10 cellular contexts compared by ENCODE assay signal in the genomic region with DNA sequence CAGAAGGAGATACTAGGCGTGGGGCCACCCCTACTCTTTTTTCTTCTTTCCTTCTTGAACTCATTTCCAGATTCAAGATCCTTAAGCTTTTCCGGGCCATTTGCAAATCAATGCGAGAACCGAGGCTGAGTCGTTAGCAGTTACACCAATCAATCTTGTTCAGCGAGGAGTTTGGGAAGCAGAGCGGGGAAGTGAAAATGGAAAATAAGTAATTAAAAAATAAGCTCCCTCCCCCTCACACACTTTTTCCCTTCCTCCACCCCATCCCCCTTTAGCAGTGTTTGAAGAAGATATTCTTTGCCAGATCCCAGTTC. TPM values are rescaled to one million over a fixed set of nuclear protein-coding genes. Genes with fewer than 3 reads are reported as not detected.
DNase-seq lines count a peak whose midpoint lies in the region; ATAC-seq and TF ChIP-seq lines count a peak whose summit lies in the region.
"Had no signal": no experiment of that assay in that cellular context is flagged by ENCODE, and none has a peak within 500 bp of the region (broad histone marks: within the 10 kb centered on the region; RNA-seq: fewer than 3 reads in every experiment).

No MANE protein-coding gene starts in this region.

- H3F3A ChIP-seq in PC-9 (ENCODE audit: insufficient read depth, low read depth): peaks cover 22% of the 10 kb centered on the region

- no TSS peak for BruUV-seq in PC-9 (replicated peaks; lab: Mats Ljungman, UMichigan)

- H3K27me3 Mint-ChIP-seq in chondrocyte (ENCODE audit: low read depth): no peaks in the 10 kb centered on the region

- POLR2A ChIA-PET in PC-9 (lab: Charles Lee; ENCODE audit: unreplicated experiment): no interaction called here

- intact Hi-C loops in PC-9 (cut with micrococcal nuclease; ENCODE audit: unreplicated experiment): no loop called here

- H3K27me3 ChIP-seq in PC-9 (ENCODE audit: insufficient read depth, low read depth) (no peaks in the 10 kb centered on the region), skeletal muscle tissue (ENCODE audit: control insufficient read depth in 3 of 3, insufficient read depth in 3 of 3, low read length in 3 of 3) (no peaks in the 10 kb centered on the region)

- no peak overlapping the region for H3K4me3 Mint-ChIP-seq in chondrocyte (ENCODE audit: unreplicated experiment)

- H3K4me1 Mint-ChIP-seq in chondrocyte (ENCODE audit: low read depth): peaks cover 22% of the 10 kb centered on the region

- peak overlapping the region; percentile 96 for H2AFZ ChIP-seq in PC-9

- peaks cover 13% of the 10 kb centered on the region for H3K4me1 ChIP-seq in PC-9 (replicated peaks; ENCODE audit: insufficient read depth)
- peaks cover 10 to 12% (median 11%) of the 10 kb centered on the region in 3 donors for H3K4me1 ChIP-seq in skeletal muscle tissue (ENCODE audit: control insufficient read depth in 3 of 3, insufficient read depth in 3 of 3, low read length in 3 of 3)

- H3K36me3 ChIP-seq in PC-9 (ENCODE audit: low read depth) (no peaks in the 10 kb centered on the region), skeletal muscle tissue (ENCODE audit: control insufficient read depth in 3 of 3, insufficient read depth in 3 of 3, low read length in 3 of 3) (no peaks in the 10 kb centered on the region)

- no peaks in the 10 kb centered on the region for H3K9me2 ChIP-seq in PC-9 (ENCODE audit: insufficient read depth)

- peak overlapping the region; percentile 91 for H3K4me2 ChIP-seq in PC-9

- H3K9me3 ChIP-seq in PC-9 (ENCODE audit: insufficient read depth, low read depth): no peaks in the 10 kb centered on the region
- no peaks in the 10 kb centered on the region for H3K9me3 ChIP-seq in skeletal muscle tissue (ENCODE audit: control insufficient read depth in 3 of 3, low read length in 3 of 3)

- no peaks in the 10 kb centered on the region for H4K20me1 ChIP-seq in PC-9 (ENCODE audit: insufficient read depth)

- ATAC-seq in GM21367 (IDR thresholded peaks at IDR 0.05; ENCODE audit: unreplicated experiment): no peak
- ATAC-seq: HCT116 had no signal

- DNase-seq in HCEC 1CT (peak; percentile 36), PC-9 (no peak), foreskin melanocyte (peak; percentile 62), germinal center (ENCODE audit: low spot score) (no peak), chondrocyte (ENCODE audit: low spot score) (no peak)
- no peak for DNase-seq in activated CD4-positive, CD25-positive, alpha-beta regulatory T cell (lab: John Stamatoyannopoulos, UW)
- DNase-seq: effector CD4-positive, alpha-beta T cell had no signal

- TF ChIP-seq CTCF in PC-9 (conservative IDR thresholded peaks at IDR 0.05): no peak
- no peak for TF ChIP-seq CTCF in chondrocyte (IDR thresholded peaks at IDR 0.05)

- peak overlapping the region; percentile 68 for H3K27ac ChIP-seq in PC-9
- H3K27ac ChIP-seq in skeletal muscle tissue (ENCODE audit: low read depth, low read length): peak overlapping the region; percentile 84

- no peaks in the 10 kb centered on the region for H3K9me3 Mint-ChIP-seq in chondrocyte (ENCODE audit: low read depth)

- H3K9ac ChIP-seq in skeletal muscle tissue (ENCODE audit: low read depth in 1 of 3, low read length in 3 of 3): peak overlapping the region; percentile 78 to 93 (median 85)

- peak overlapping the region; percentile 93 for H3K4me3 ChIP-seq in PC-9
- H3K4me3 ChIP-seq in skeletal muscle tissue (ENCODE audit: low read length in 3 of 3): peak overlapping the region; percentile 90 to 93 (median 90)

- no peaks in the 10 kb centered on the region for H3K79me2 ChIP-seq in PC-9 (ENCODE audit: low read depth)

- CTCF ChIA-PET in PC-9 (lab: Charles Lee): no interaction called here

- no peak overlapping the region for H3K27ac Mint-ChIP-seq in chondrocyte (ENCODE audit: unreplicated experiment)

- H3K36me3 Mint-ChIP-seq in chondrocyte (ENCODE audit: low read depth): no peaks in the 10 kb centered on the region

RNA-seq across cellular contexts. Expression of a gene that starts 1.7 kb away (rescaled TPM):
- 0.23 and 0.44 TPM in 2 replicates for total RNA-seq in PC-9 (2021)
- total RNA-seq in skeletal muscle tissue: 11.0 TPM
- 6.4 to 9.0 TPM (median 7.7 TPM) in 3 replicates for total RNA-seq in chondrocyte

Comparison
In these comparisons a context has a peak if more than half of its experiments do, and no peak if none do; other contexts are left out.
1. DNase-seq: peak in HCEC 1CT (single experiment) and foreskin melanocyte (single experiment); none in PC-9 (0 of 2), germinal center (single experiment), chondrocyte (single experiment) and activated CD4-positive, CD25-positive, alpha-beta regulatory T cell (0 of 4).